In genomic region chrX:3697701-3698279, GRCh38 we compare ENCODE assay signal across 8 cellular contexts. TPM values are rescaled to one million over a fixed set of nuclear protein-coding genes. Genes with fewer than 3 reads are reported as not detected.
A peak's percentile ranks its signal among the peaks of the same experiment; 100 is the strongest.
DNase-seq lines count a peak whose midpoint lies in the region; ATAC-seq and TF ChIP-seq lines count a peak whose summit lies in the region.

No MANE protein-coding gene starts in this region.

- ATAC-seq in T-helper 17 cell (no peak), heart left ventricle (peak; percentile 82 to 89 (median 85)), HG02938 (IDR thresholded peaks at IDR 0.05; ENCODE audit: unreplicated experiment) (no peak)

- no peaks in the 10 kb centered on the region for H3K36me3 Mint-ChIP-seq in T-helper 17 cell (ENCODE audit: low read depth)

- intact Hi-C loops in heart left ventricle (cut with DNase I), result loop anchor here in 1 of 10 donors (2.0 kb wide), 1 partner anchor 15 kb away; the partner anchor contains the start of gene PRKX

- no peak overlapping the region for H3K4me3 Mint-ChIP-seq in T-helper 17 cell

- H3K36me3 ChIP-seq in H7 (replicated peaks; ENCODE audit: control insufficient read depth, insufficient read depth, low read length) (no peaks in the 10 kb centered on the region), heart left ventricle (no peaks in the 10 kb centered on the region)

- peaks cover 40% of the 10 kb centered on the region for H3K4me1 Mint-ChIP-seq in T-helper 17 cell

- H3K27ac ChIP-seq in heart left ventricle, result peak overlapping the region; percentile 18 to 62 (median 49)

- 43 to 74% (median 63%) methylated on average over 16 of the region's 16 CpGs for WGBS in heart left ventricle, 4 donors

- H3K27me3 ChIP-seq in H7 (ENCODE audit: control insufficient read depth, insufficient read depth, low read length) (no peaks in the 10 kb centered on the region), heart left ventricle (no peaks in the 10 kb centered on the region)

- H3K9me3 ChIP-seq in T-helper 17 cell (ENCODE audit: control insufficient read depth, low read length, poor library complexity, severe bottlenecking), result no peaks in the 10 kb centered on the region
- H3K9me3 ChIP-seq in heart left ventricle, result no peaks in the 10 kb centered on the region

- DNase-seq in H7, result peak; percentile 48
- DNase-seq in T-helper 17 cell, result no peak
- DNase-seq in heart left ventricle, result peak; percentile 20 to 68 (median 43)
- peak; percentile 67 for DNase-seq in smooth muscle cell of the brain vasculature (ENCODE audit: low read depth, low spot score)
- DNase-seq in activated CD4-positive, alpha-beta T cell treated with anti-CD3 and anti-CD28 coated beads for 1 hour, result no peak
- no peak for DNase-seq in NCI-H2029 (lab: John Stamatoyannopoulos, UW)
- no peak for DNase-seq in activated T-cell treated with anti-CD3 and anti-CD28 coated beads, Interleukin-2, amount 50 U/mL, for 48 hours

- no peak for TF ChIP-seq POLR2A in heart left ventricle (IDR thresholded peaks at IDR 0.05)

- TF ChIP-seq CTCF in heart left ventricle (IDR thresholded peaks at IDR 0.05), result no peak

- peaks cover 0 to 59% (median 2%) of the 10 kb centered on the region in 12 donors for H3K4me1 ChIP-seq in heart left ventricle

- H3K4me3 ChIP-seq in H7 (ENCODE audit: insufficient read depth, low read depth, low read length) (no peak overlapping the region), heart left ventricle (peak overlapping the region in 1 of 12 donors; percentile 12)

- H3K27ac Mint-ChIP-seq in T-helper 17 cell, result peak overlapping the region; percentile 16

- no peaks in the 10 kb centered on the region for H3K27me3 Mint-ChIP-seq in T-helper 17 cell

RNA-seq across cellular contexts. Expression of gene PRKX, which starts 15.7 kb away (rescaled TPM):
- 61.2 and 63.7 TPM in 2 replicates for total RNA-seq in H7 (2014; rRNA removed; shearing (Covaris generic))
- total RNA-seq in T-helper 17 cell, result 10 to 100 TPM; 69.5 to 73.9 TPM
- 10 to 100 TPM in 1 of 9 donors, 1 to 10 TPM in 8; 2.8 to 19.1 (median 4.2) TPM for total RNA-seq in heart left ventricle
- 1 to 10 TPM; 1.8 to 2.4 TPM for polyA plus RNA-seq in heart left ventricle

Comparison
In these comparisons a context has a peak if more than half of its experiments do, and no peak if none do; other contexts are left out.
1. DNase-seq: peak in H7 (single experiment), heart left ventricle (5 of 5) and smooth muscle cell of the brain vasculature (single experiment); none in T-helper 17 cell (0 of 3), activated CD4-positive, alpha-beta T cell treated with anti-CD3 and anti-CD28 coated beads for 1 hour (single experiment), NCI-H2029 (single experiment) and activated T-cell treated with anti-CD3 and anti-CD28 coated beads, Interleukin-2, amount 50 U/mL, for 48 hours (0 of 2).
2. ATAC-seq: peak in heart left ventricle (4 of 4); none in T-helper 17 cell (single experiment) and HG02938 (single experiment).